ENCODE assay signal across 17 cellular contexts in the genomic region with DNA sequence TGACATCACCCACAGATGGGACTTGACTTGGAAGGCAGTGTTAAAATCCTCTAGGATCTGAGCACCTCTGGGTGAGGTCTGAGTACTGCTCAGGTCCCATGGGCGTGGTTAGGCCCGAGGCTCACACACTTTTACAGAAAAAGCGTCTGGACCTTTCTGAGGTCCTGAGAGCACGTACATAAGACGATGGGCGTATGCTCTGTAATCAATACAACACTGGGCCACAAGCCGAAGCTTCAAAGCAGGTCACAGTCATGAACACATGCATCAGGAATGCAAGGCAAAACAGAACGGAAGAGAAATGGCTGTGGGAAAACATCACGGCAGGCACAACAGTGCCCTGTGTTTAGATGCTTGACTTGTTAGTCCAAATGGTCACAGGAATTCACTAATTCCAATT.
A peak's percentile ranks its signal among the peaks of the same experiment; 100 is the strongest.
DNase-seq lines count a peak whose midpoint lies in the region; ATAC-seq and TF ChIP-seq lines count a peak whose summit lies in the region.
"Had no signal": no experiment of that assay in that cellular context is flagged by ENCODE, and none has a peak within 500 bp of the region (broad histone marks: within the 10 kb centered on the region; RNA-seq: fewer than 3 reads in every experiment).

No MANE protein-coding gene starts in this region.

- no peak for TF ChIP-seq CTCF in activated B cell treated with CpG ODN at 0.5 μM for 24 hours (IDR thresholded peaks at IDR 0.05)

- CTCF ChIA-PET in activated B cell treated with CpG ODN at 0.5 μM for 24 hours (lab: Charles Lee), result no interaction called here

- ATAC-seq in activated B cell treated with CpG ODN at 0.5 μM for 24 hours (ENCODE audit: low read depth), result no peak
- ATAC-seq in GM18498 (IDR thresholded peaks at IDR 0.05; ENCODE audit: unreplicated experiment), result no peak
- no peak for ATAC-seq in HG03135 (IDR thresholded peaks at IDR 0.05; ENCODE audit: unreplicated experiment)
- ATAC-seq in GM21619 (IDR thresholded peaks at IDR 0.05; ENCODE audit: unreplicated experiment), result no peak
- ATAC-seq: gastroesophageal sphincter; naive thymus-derived CD8-positive, alpha-beta T cell; sciatic nerve had no signal

- DNase-seq in EL (peak; percentile 83), activated B cell treated with CpG ODN at 0.5 μM for 24 hours (no peak), fibroblast of peridontal ligament (ENCODE audit: extremely low read depth) (peak; percentile 29), renal cortical epithelial cell (ENCODE audit: low read depth) (peak; percentile 57), DMS79 (lab: John Stamatoyannopoulos, UW) (no peak)
- DNase-seq: activated CD8-positive, alpha-beta memory T cell treated with anti-CD3 and anti-CD28 coated beads, Interleukin-2, amount 50 U/mL, for 4 hours; activated naive CD8-positive, alpha-beta T cell treated with anti-CD3 and anti-CD28 coated beads, Interleukin-2, amount 10 ng/mL, durations not matched to agents 7 days and 5 days; Calu3; MM.1S; naive thymus-derived CD8-positive, alpha-beta T cell; NCI-H2171; WERI-Rb-1 had no signal

- POLR2A ChIA-PET in activated B cell treated with CpG ODN at 0.5 μM for 24 hours (lab: Charles Lee), result interaction anchor here (0.6 to 1.3 kb wide), 2 partner anchors 82 to 230 kb away, joined by 3 to 6 read pairs; a partner anchor contains a TSS

- H3K4me1 Mint-ChIP-seq in activated B cell treated with CpG ODN at 0.5 μM for 24 hours, result peaks cover 53% of the 10 kb centered on the region

- no peaks in the 10 kb centered on the region for H3K9me3 Mint-ChIP-seq in activated B cell treated with CpG ODN at 0.5 μM for 24 hours
- H3K9me3 Mint-ChIP-seq: activated naive CD8-positive, alpha-beta T cell treated with anti-CD3 and anti-CD28 coated beads, Interleukin-2, amount 10 ng/mL, durations not matched to agents 7 days and 5 days; naive thymus-derived CD8-positive, alpha-beta T cell had no signal

- H3K36me3 Mint-ChIP-seq in activated B cell treated with CpG ODN at 0.5 μM for 24 hours (ENCODE audit: low read depth), result peaks cover 94% of the 10 kb centered on the region

- no peak overlapping the region for H3K4me3 Mint-ChIP-seq in activated B cell treated with CpG ODN at 0.5 μM for 24 hours
- H3K4me3 Mint-ChIP-seq: activated naive CD8-positive, alpha-beta T cell treated with anti-CD3 and anti-CD28 coated beads, Interleukin-2, amount 10 ng/mL, durations not matched to agents 7 days and 5 days; naive thymus-derived CD8-positive, alpha-beta T cell had no signal

- H3K27me3 Mint-ChIP-seq in activated B cell treated with CpG ODN at 0.5 μM for 24 hours, result no peaks in the 10 kb centered on the region
- H3K27me3 Mint-ChIP-seq: activated naive CD8-positive, alpha-beta T cell treated with anti-CD3 and anti-CD28 coated beads, Interleukin-2, amount 10 ng/mL, durations not matched to agents 7 days and 5 days had no signal

- peak overlapping the region; percentile 71 for H3K27ac Mint-ChIP-seq in activated B cell treated with CpG ODN at 0.5 μM for 24 hours
- H3K27ac Mint-ChIP-seq: activated naive CD8-positive, alpha-beta T cell treated with anti-CD3 and anti-CD28 coated beads, Interleukin-2, amount 10 ng/mL, durations not matched to agents 7 days and 5 days had no signal

- intact Hi-C loops in activated B cell treated with CpG ODN at 0.5 μM for 24 hours (cut with micrococcal nuclease), result loop anchor here (10.0 kb wide), 1 partner anchor 305 kb away; no protein-coding TSS in a partner anchor

Comparison
In these comparisons a context has a peak if more than half of its experiments do, and no peak if none do; other contexts are left out.
1. DNase-seq: peak in EL (single experiment), fibroblast of peridontal ligament (single experiment) and renal cortical epithelial cell (single experiment); none in activated B cell treated with CpG ODN at 0.5 μM for 24 hours (single experiment) and DMS79 (single experiment).